11 cellular contexts compared by ENCODE assay signal in genomic region chr14:103880986-103881926, GRCh38. TPM values are rescaled to one million over a fixed set of nuclear protein-coding genes. Genes with fewer than 3 reads are reported as not detected.
DNase-seq lines count a peak whose midpoint lies in the region; ATAC-seq, FAIRE-seq and TF ChIP-seq lines count a peak whose summit lies in the region.
"Had no signal": no experiment of that assay in that cellular context is flagged by ENCODE, and none has a peak within 500 bp of the region (broad histone marks: within the 10 kb centered on the region; RNA-seq: fewer than 3 reads in every experiment).

No MANE protein-coding gene starts in this region.

- peak overlapping the region; percentile 60 for H3K4me3 Mint-ChIP-seq in Calu3 (ENCODE audit: low read depth, unreplicated experiment)

- CTCF ChIA-PET in Calu3 (lab: Charles Lee): interaction anchor here (0.7 to 1.5 kb wide), 4 partner anchors 8 to 56 kb away, joined by 3 to 7 read pairs (median 4); no protein-coding TSS in a partner anchor

- no peaks in the 10 kb centered on the region for H3K36me3 ChIP-seq in right lobe of liver

- DNase-seq in Calu3: no peak
- peak; percentile 51 for DNase-seq in cerebellar cortex (ENCODE audit: low spot score)
- DNase-seq in right lobe of liver: peak; percentile 86 to 96 (median 96)
- DNase-seq in skeletal muscle cell (ENCODE audit: low read depth): peak; percentile 16
- DNase-seq in activated gamma-delta T cell treated with Interleukin-2 at 50 U/mL for 16 hours: no peak
- no peak for DNase-seq in urothelium cell line (ENCODE audit: low spot score)
- DNase-seq in activated CD8-positive, alpha-beta memory T cell treated with anti-CD3 and anti-CD28 coated beads, Interleukin-2, amount 50 U/mL, for 4 hours: no peak
- no peak for DNase-seq in activated CD4-positive, alpha-beta T cell treated with anti-CD3 and anti-CD28 coated beads, Interleukin-2, amount 50 U/mL, for 1 hour
- DNase-seq: activated CD4-positive, alpha-beta T cell treated with anti-CD3 and anti-CD28 coated beads, Interleukin-2, amount 50 U/mL, for 4 hours; SHP77 had no signal

- H3K9me3 ChIP-seq in right lobe of liver: no peaks in the 10 kb centered on the region

- 17% methylated on average over 4 of the region's 25 CpGs for WGBS in right lobe of liver (ENCODE audit: insufficient coverage, low coverage, low lambda C conversion rate, missing lambda C conversion rate)

- no peaks in the 10 kb centered on the region for H3K27me3 ChIP-seq in right lobe of liver

- no peaks in the 10 kb centered on the region for H3K9me3 Mint-ChIP-seq in Calu3 (ENCODE audit: low read depth, unreplicated experiment)

- H3K4me1 Mint-ChIP-seq in Calu3 (ENCODE audit: low read depth, unreplicated experiment): peaks cover 11% of the 10 kb centered on the region

- TF ChIP-seq POLR2A in right lobe of liver (IDR thresholded peaks at IDR 0.05): peak; percentile 68

- no peak overlapping the region for H3K27ac Mint-ChIP-seq in Calu3 (ENCODE audit: unreplicated experiment)

- intact Hi-C loops in Calu3 (cut with micrococcal nuclease; ENCODE audit: unreplicated experiment) (no loop called here), right lobe of liver (cut with DNase I) (no loop called here)

- peak overlapping the region; percentile 47 to 84 (median 63) for H3K27ac ChIP-seq in right lobe of liver

- peaks cover 11% of the 10 kb centered on the region for H3K36me3 Mint-ChIP-seq in Calu3 (ENCODE audit: insufficient read depth, unreplicated experiment)

- TF ChIP-seq CTCF in Calu3 (IDR thresholded peaks at IDR 0.05; ENCODE audit: unreplicated experiment) (no peak), right lobe of liver (IDR thresholded peaks at IDR 0.05) (peak in 1 of 4 donors; percentile 37)

- peak; percentile 64 to 78 (median 74) for ATAC-seq in right lobe of liver

- peaks cover 0 to 51% (median 22%) of the 10 kb centered on the region in 4 donors for H3K4me1 ChIP-seq in right lobe of liver

- peak overlapping the region in 2 of 3 donors; percentile 25 to 57 for H3K4me3 ChIP-seq in right lobe of liver
- peak overlapping the region; percentile 21 for H3K4me3 ChIP-seq in skeletal muscle cell (ENCODE audit: low read depth, low read length)

- no peak for FAIRE-seq in urothelium cell line (lab: Jason Lieb, UNC)
- FAIRE-seq: keratinocyte had no signal

- no peaks in the 10 kb centered on the region for H3K27me3 Mint-ChIP-seq in Calu3 (ENCODE audit: unreplicated experiment)

- no TSS peak for BruUV-seq in Calu3 (replicated peaks; lab: Mats Ljungman, UMichigan)

RNA-seq across cellular contexts. Expression of gene PPP1R13B, which starts 33.9 kb away (rescaled TPM):
- total RNA-seq in Calu3 (2022) (23.2 and 27.7 TPM in 2 replicates), right lobe of liver (10 to 100 TPM in 5 of 6 experiments, 1 to 10 TPM in 1; 9.2 to 22.4 (median 13.9) TPM)

RNA-seq across cellular contexts. Expression of gene TDRD9, which starts 47.0 kb away (rescaled TPM):
- total RNA-seq in Calu3 (2022): not detected in 2 replicates
- total RNA-seq in right lobe of liver: under 1 TPM in 5 of 6 experiments, not detected in 1; 0.31 to 0.86 (median 0.43) TPM

Comparison
In these comparisons a context has a peak if more than half of its experiments do, and no peak if none do; other contexts are left out.
1. DNase-seq: peak in cerebellar cortex (single experiment), right lobe of liver (3 of 3) and skeletal muscle cell (single experiment); none in Calu3 (single experiment), activated gamma-delta T cell treated with Interleukin-2 at 50 U/mL for 16 hours (single experiment), urothelium cell line (single experiment), activated CD8-positive, alpha-beta memory T cell treated with anti-CD3 and anti-CD28 coated beads, Interleukin-2, amount 50 U/mL, for 4 hours (single experiment) and activated CD4-positive, alpha-beta T cell treated with anti-CD3 and anti-CD28 coated beads, Interleukin-2, amount 50 U/mL, for 1 hour (single experiment).